18 cellular contexts compared by ENCODE assay signal in the genomic region with DNA sequence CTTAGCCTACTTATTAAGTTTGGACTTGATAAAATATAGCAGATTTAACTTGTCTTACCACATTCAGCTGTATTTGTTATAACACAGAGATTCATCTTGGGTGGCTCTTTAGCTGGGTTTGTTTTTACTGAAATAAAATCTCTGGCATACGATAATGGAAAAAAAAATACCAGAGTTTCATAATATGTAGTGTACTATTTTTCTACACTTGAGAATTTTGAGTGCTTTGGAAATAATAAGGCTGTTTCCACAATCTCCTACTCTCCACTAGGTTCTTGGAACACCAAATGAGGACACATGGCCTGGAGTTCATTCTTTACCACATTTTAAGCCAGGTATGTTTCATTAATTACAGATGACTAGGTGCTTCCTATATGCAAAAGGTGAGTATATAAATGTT.
DNase-seq lines count a peak whose midpoint lies in the region; ATAC-seq and TF ChIP-seq lines count a peak whose summit lies in the region.
"Had no signal": no experiment of that assay in that cellular context is flagged by ENCODE, and none has a peak within 500 bp of the region (broad histone marks: within the 10 kb centered on the region; RNA-seq: fewer than 3 reads in every experiment).

No MANE protein-coding gene starts in this region.

- POLR2A ChIA-PET in A673 (lab: Charles Lee; ENCODE audit: low non-redundant PET) = no interaction called here

- no peak for TF ChIP-seq EP300 in stomach (IDR thresholded peaks at IDR 0.05)

- H3K4me3 ChIP-seq in A673 (ENCODE audit: low read depth, low read length, poor library complexity, severe bottlenecking) (no peak overlapping the region), coronary artery (no peak overlapping the region), stomach (no peak overlapping the region)

- H3K27me3 ChIP-seq in A673 (replicated peaks; ENCODE audit: insufficient read depth, low read depth, low read length, poor library complexity) = no peaks in the 10 kb centered on the region
- no peaks in the 10 kb centered on the region for H3K27me3 ChIP-seq in stomach

- no TSS peak for BruUV-seq in A673 (replicated peaks; lab: Mats Ljungman, UMichigan)

- peaks cover 27% of the 10 kb centered on the region for H3K4me1 ChIP-seq in A673 (ENCODE audit: insufficient read depth, low read length, poor library complexity, severe bottlenecking)
- H3K4me1 ChIP-seq in stomach = no peaks in the 10 kb centered on the region

- TF ChIP-seq CTCF in A673 (conservative IDR thresholded peaks at IDR 0.05; ENCODE audit: low read depth, low read length) (no peak), coronary artery (IDR thresholded peaks at IDR 0.05) (no peak), stomach (IDR thresholded peaks at IDR 0.05) (no peak)

- ATAC-seq in left ventricle myocardium superior (peak; percentile 60), sciatic nerve (peak; percentile 91), GM21390 (IDR thresholded peaks at IDR 0.05; ENCODE audit: unreplicated experiment) (no peak), GM19324 (IDR thresholded peaks at IDR 0.05; ENCODE audit: low FRiP score, unreplicated experiment) (no peak)
- ATAC-seq: HepG2, Panc1 had no signal

- TF ChIP-seq POLR2A in stomach (IDR thresholded peaks at IDR 0.05) = no peak

- intact Hi-C loops in A673 (cut with micrococcal nuclease; ENCODE audit: unreplicated experiment) = no loop called here
- intact Hi-C loops in left ventricle myocardium superior (cut with micrococcal nuclease) = no loop called here
- intact Hi-C loops in sciatic nerve (cut with DNase I) = no loop called here
- intact Hi-C loops in stomach (cut with DNase I; ENCODE audit: low total_unique reads) = no loop called here

- CTCF ChIA-PET in A673 (lab: Charles Lee) = interaction anchor here (0.6 kb wide), 1 partner anchor 738 kb away, joined by 3 read pairs; no protein-coding TSS in a partner anchor

- H3K36me3 ChIP-seq in A673 (ENCODE audit: insufficient read depth, low read length, poor library complexity, severe bottlenecking) = no peaks in the 10 kb centered on the region
- H3K36me3 ChIP-seq in stomach = no peaks in the 10 kb centered on the region

- DNase-seq in A673 (ENCODE audit: low spot score) (no peak), coronary artery (ENCODE audit: low spot score) (no peak), left ventricle myocardium superior (no peak), sciatic nerve (ENCODE audit: low spot score) (no peak), stomach (no peak), NCI-H2029 (lab: John Stamatoyannopoulos, UW) (no peak)
- DNase-seq: DMS 273 treated with DMSO at 0.1 percent for 48 hours, GF-D8, KG1, NCI-H1436, NCI-H2029 treated with DMSO at 0.1 percent for 48 hours, NCI-H2171 treated with DMSO at 0.1 percent for 48 hours, SHP77 had no signal

- H3K27ac ChIP-seq in A673 (ENCODE audit: low read depth, low read length, poor library complexity, severe bottlenecking) (peak overlapping the region; percentile 6), coronary artery (peak overlapping the region; percentile 33 to 71), stomach (no peak overlapping the region)
- H3K27ac ChIP-seq: C4-2B had no signal

- H3K9me3 ChIP-seq in A673 (ENCODE audit: low read depth, low read length, poor library complexity, severe bottlenecking) (no peaks in the 10 kb centered on the region), stomach (no peaks in the 10 kb centered on the region)

- 57 to 90% (median 78%) methylated on average over 1 of the region's 1 CpG for WGBS in stomach, 5 donors

Comparison
In these comparisons a context has a peak if more than half of its experiments do, and no peak if none do; other contexts are left out.
1. H3K27ac ChIP-seq: peak in A673 (single experiment) and coronary artery (2 of 2); none in stomach (0 of 5).
2. ATAC-seq: peak in left ventricle myocardium superior (single experiment) and sciatic nerve (single experiment); none in GM21390 (single experiment) and GM19324 (single experiment).